ENCODE assay signal across 1 cellular context in the genomic region with DNA sequence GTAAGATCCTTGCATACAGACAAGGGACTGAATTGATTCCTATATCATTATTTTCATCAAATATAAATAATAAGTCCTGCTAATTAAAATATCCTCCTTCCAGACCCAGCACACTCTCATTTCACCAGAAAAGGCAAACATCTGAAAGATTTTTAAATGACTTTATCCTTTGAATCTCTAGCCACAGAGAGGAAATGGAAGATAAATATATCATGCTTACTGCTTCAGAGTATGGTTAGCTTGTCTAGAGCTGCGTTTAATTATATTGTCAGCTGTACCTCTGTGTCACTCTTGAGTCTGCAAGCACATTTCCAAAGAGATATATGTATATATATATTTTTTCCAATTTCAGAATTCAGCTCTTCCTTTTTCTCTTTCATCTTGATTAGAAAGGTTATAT.
A peak's percentile ranks its signal among the peaks of the same experiment; 100 is the strongest.
TF ChIP-seq lines count a peak whose summit lies in the region.

No MANE protein-coding gene starts in this region.

TF ChIP-seq in SK-N-SH, 30 proteins besides CTCF, POLR2A, EP300 and RAD21 (continued from another document):
- TF ChIP-seq RCOR1 (IDR thresholded peaks at IDR 0.05; ENCODE audit: low read length) (no peak), FOXM1 (IDR thresholded peaks at IDR 0.05; ENCODE audit: low read depth) (no peak), CHD2 (IDR thresholded peaks at IDR 0.05; ENCODE audit: low read length, partially characterized antibody) (no peak), RFX5 (IDR thresholded peaks at IDR 0.05; ENCODE audit: low read length) (no peak), FOXJ3 (CRISPR knock-in tag; IDR thresholded peaks at IDR 0.05) (no peak), IRF3 (IDR thresholded peaks at IDR 0.05; ENCODE audit: low read depth, low read length) (no peak), EZH2phosphoT487 (IDR thresholded peaks at IDR 0.05; ENCODE audit: borderline replicate concordance, low read depth) (no peak), TCF12 (IDR thresholded peaks at IDR 0.05) (peak; percentile 72), GABPA (IDR thresholded peaks at IDR 0.05; ENCODE audit: low read depth) (no peak), ELF1 (IDR thresholded peaks at IDR 0.05) (no peak), SMC3 (IDR thresholded peaks at IDR 0.05; ENCODE audit: low read depth, low read length) (no peak), NRF1 (IDR thresholded peaks at IDR 0.05; ENCODE audit: low read depth, low read length) (no peak), TEAD4 (IDR thresholded peaks at IDR 0.05; ENCODE audit: borderline replicate concordance, insufficient read depth) (peak; percentile 43; the same call in 1 of the 2 replicates), SIN3A (IDR thresholded peaks at IDR 0.05; ENCODE audit: borderline replicate concordance, low read depth, low read length) (no peak), NFIC (IDR thresholded peaks at IDR 0.05; ENCODE audit: borderline replicate concordance) (no peak), GATA2 (CRISPR knock-in tag; IDR thresholded peaks at IDR 0.05) (peak; percentile 39; the same call in 1 of the 2 replicates)
- TF ChIP-seq, protein P1, sequence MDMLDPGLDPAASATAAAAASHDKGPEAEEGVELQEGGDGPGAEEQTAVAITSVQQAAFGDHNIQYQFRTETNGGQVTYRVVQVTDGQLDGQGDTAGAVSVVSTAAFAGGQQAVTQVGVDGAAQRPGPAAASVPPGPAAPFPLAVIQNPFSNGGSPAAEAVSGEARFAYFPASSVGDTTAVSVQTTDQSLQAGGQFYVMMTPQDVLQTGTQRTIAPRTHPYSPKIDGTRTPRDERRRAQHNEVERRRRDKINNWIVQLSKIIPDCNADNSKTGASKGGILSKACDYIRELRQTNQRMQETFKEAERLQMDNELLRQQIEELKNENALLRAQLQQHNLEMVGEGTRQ (IDR thresholded peaks at IDR 0.05; ENCODE audit: borderline replicate concordance, low read depth, low read length): no peak
- TF ChIP-seq, protein P2, sequence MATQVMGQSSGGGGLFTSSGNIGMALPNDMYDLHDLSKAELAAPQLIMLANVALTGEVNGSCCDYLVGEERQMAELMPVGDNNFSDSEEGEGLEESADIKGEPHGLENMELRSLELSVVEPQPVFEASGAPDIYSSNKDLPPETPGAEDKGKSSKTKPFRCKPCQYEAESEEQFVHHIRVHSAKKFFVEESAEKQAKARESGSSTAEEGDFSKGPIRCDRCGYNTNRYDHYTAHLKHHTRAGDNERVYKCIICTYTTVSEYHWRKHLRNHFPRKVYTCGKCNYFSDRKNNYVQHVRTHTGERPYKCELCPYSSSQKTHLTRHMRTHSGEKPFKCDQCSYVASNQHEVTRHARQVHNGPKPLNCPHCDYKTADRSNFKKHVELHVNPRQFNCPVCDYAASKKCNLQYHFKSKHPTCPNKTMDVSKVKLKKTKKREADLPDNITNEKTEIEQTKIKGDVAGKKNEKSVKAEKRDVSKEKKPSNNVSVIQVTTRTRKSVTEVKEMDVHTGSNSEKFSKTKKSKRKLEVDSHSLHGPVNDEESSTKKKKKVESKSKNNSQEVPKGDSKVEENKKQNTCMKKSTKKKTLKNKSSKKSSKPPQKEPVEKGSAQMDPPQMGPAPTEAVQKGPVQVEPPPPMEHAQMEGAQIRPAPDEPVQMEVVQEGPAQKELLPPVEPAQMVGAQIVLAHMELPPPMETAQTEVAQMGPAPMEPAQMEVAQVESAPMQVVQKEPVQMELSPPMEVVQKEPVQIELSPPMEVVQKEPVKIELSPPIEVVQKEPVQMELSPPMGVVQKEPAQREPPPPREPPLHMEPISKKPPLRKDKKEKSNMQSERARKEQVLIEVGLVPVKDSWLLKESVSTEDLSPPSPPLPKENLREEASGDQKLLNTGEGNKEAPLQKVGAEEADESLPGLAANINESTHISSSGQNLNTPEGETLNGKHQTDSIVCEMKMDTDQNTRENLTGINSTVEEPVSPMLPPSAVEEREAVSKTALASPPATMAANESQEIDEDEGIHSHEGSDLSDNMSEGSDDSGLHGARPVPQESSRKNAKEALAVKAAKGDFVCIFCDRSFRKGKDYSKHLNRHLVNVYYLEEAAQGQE (IDR thresholded peaks at IDR 0.05; ENCODE audit: low read depth, low read length): no peak
- TF ChIP-seq, protein P3, sequence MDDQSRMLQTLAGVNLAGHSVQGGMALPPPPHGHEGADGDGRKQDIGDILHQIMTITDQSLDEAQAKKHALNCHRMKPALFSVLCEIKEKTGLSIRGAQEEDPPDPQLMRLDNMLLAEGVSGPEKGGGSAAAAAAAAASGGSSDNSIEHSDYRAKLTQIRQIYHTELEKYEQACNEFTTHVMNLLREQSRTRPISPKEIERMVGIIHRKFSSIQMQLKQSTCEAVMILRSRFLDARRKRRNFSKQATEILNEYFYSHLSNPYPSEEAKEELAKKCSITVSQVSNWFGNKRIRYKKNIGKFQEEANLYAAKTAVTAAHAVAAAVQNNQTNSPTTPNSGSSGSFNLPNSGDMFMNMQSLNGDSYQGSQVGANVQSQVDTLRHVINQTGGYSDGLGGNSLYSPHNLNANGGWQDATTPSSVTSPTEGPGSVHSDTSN (IDR thresholded peaks at IDR 0.05): peak; percentile 60
